In the genomic region with DNA sequence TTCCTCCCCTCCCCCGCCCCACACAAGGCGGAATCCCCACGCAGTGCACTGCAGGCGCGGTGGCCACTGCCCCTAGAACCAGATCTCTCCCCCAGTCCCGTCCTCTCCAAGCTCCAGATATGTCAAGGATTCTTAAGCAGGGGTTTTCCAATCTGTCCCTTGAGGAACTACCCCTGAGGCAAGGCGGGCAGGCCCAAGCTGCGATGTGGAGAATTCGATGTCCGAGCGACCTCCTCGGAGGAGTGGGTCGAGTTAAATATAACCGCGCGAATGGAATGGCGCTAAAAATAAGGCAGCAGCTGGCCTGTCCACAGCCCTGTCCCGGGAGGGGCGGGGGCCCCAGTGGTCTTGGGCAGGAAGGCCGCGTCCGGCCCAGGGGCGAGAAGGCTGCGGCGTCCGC, we compare ENCODE assay signal across 10 cellular contexts. TPM values are rescaled to one million over a fixed set of nuclear protein-coding genes. Genes with fewer than 3 reads are reported as not detected.
A peak's percentile ranks its signal among the peaks of the same experiment; 100 is the strongest.
DNase-seq lines count a peak whose midpoint lies in the region; ATAC-seq and TF ChIP-seq lines count a peak whose summit lies in the region.
"Had no signal": no experiment of that assay in that cellular context is flagged by ENCODE, and none has a peak within 500 bp of the region (broad histone marks: within the 10 kb centered on the region; RNA-seq: fewer than 3 reads in every experiment).

No MANE protein-coding gene starts in this region.

- H3K4me3 ChIP-seq in Jurkat, Clone E6-1 (ENCODE audit: low read length): peak overlapping the region; percentile 57; the same call in 1 of the 2 replicates
- H3K4me3 ChIP-seq in trophoblast cell (ENCODE audit: low read depth, low read length) (no peak overlapping the region), prostate gland (no peak overlapping the region)

- H2BK12ac ChIP-seq in trophoblast cell (ENCODE audit: low read length): no peak overlapping the region

- no peak overlapping the region for H4K8ac ChIP-seq in trophoblast cell (ENCODE audit: low read depth, low read length)

- no peak overlapping the region for H3K4ac ChIP-seq in trophoblast cell (ENCODE audit: low read depth, low read length)

- peaks cover 21% of the 10 kb centered on the region for H3K36me3 Mint-ChIP-seq in central memory CD8-positive, alpha-beta T cell (ENCODE audit: insufficient read depth)

- TF ChIP-seq CTCF in prostate gland (IDR thresholded peaks at IDR 0.05): no peak

- no peak for TF ChIP-seq POLR2A in prostate gland (IDR thresholded peaks at IDR 0.05)

- H3K4me2 ChIP-seq in trophoblast cell (ENCODE audit: low read length): peak overlapping the region; percentile 72

- peak overlapping the region; percentile 45 for H3K4me3 Mint-ChIP-seq in central memory CD8-positive, alpha-beta T cell

- H3K4me1 ChIP-seq in trophoblast cell (ENCODE audit: control insufficient read depth in 1 of 2, insufficient read depth in 2 of 2, low read length in 2 of 2) (peaks cover 0 to 4% of the 10 kb centered on the region in 2 experiments), prostate gland (replicated peaks) (peaks cover 6% of the 10 kb centered on the region)

- intact Hi-C loops in prostate gland (cut with DNase I): no loop called here

- H3K18ac ChIP-seq in trophoblast cell (ENCODE audit: low read length): no peak overlapping the region

- no peak overlapping the region for H4K12ac ChIP-seq in trophoblast cell (ENCODE audit: low read depth, low read length)

- H2AK5ac ChIP-seq in trophoblast cell (ENCODE audit: low read length): no peak overlapping the region

- H3K9me3 Mint-ChIP-seq in central memory CD8-positive, alpha-beta T cell: peaks cover 8% of the 10 kb centered on the region

- H4K91ac ChIP-seq in trophoblast cell (ENCODE audit: low read depth, low read length): no peak overlapping the region

- peaks cover 9% of the 10 kb centered on the region for H3K4me1 Mint-ChIP-seq in central memory CD8-positive, alpha-beta T cell

- no peak overlapping the region for H3K27ac ChIP-seq in trophoblast cell (ENCODE audit: low read depth, low read length)
- H3K27ac ChIP-seq in prostate gland: no peak overlapping the region

- H2BK120ac ChIP-seq in trophoblast cell (ENCODE audit: insufficient read depth, low read length, poor library complexity): no peak overlapping the region

- H3K27me3 ChIP-seq in trophoblast cell (ENCODE audit: insufficient read depth, low read length) (peaks cover 39% of the 10 kb centered on the region), prostate gland (replicated peaks; ENCODE audit: insufficient read depth) (peaks cover 43% of the 10 kb centered on the region)

- no peak for DNase-seq in Jurkat, Clone E6-1 (ENCODE audit: low read depth, low spot score)
- DNase-seq in central memory CD8-positive, alpha-beta T cell (ENCODE audit: low spot score in 2 of 2): no peak
- no peak for DNase-seq in trophoblast cell
- no peak for DNase-seq in SW480 (ENCODE audit: low spot score)
- no peak for DNase-seq in prostate gland (ENCODE audit: low spot score)
- DNase-seq in NCI-H510A treated with DMSO at 0.1 percent for 48 hours (lab: John Stamatoyannopoulos, UW): no peak
- DNase-seq: DND-41; effector CD4-positive, alpha-beta T cell had no signal

- no peak overlapping the region for H3K9ac ChIP-seq in trophoblast cell (ENCODE audit: low read length)

- no peaks in the 10 kb centered on the region for H3K9me3 ChIP-seq in trophoblast cell (ENCODE audit: insufficient read depth, low read depth, low read length)
- H3K9me3 ChIP-seq in prostate gland: no peaks in the 10 kb centered on the region

- no peak overlapping the region for H2BK5ac ChIP-seq in trophoblast cell (ENCODE audit: low read depth, low read length, poor library complexity)

- peaks cover 82% of the 10 kb centered on the region for H3K27me3 Mint-ChIP-seq in central memory CD8-positive, alpha-beta T cell

- peak overlapping the region; percentile 9 for H2AFZ ChIP-seq in trophoblast cell (ENCODE audit: insufficient read depth, low read length, poor library complexity)

- H3K27ac Mint-ChIP-seq in central memory CD8-positive, alpha-beta T cell (ENCODE audit: low read depth): no peak overlapping the region

- no peaks in the 10 kb centered on the region for H3K79me1 ChIP-seq in trophoblast cell (ENCODE audit: low read length)

- WGBS in trophoblast cell (ENCODE audit: extremely low coverage, insufficient coverage, insufficient read length): no CpG with 5 or more reads among the region's 26 CpGs
- 43% methylated on average over 26 of the region's 26 CpGs for WGBS in prostate gland

- no peak overlapping the region for H3K14ac ChIP-seq in trophoblast cell (ENCODE audit: low read length)

- H3K23ac ChIP-seq in trophoblast cell (ENCODE audit: low read length): no peak overlapping the region

- no peaks in the 10 kb centered on the region for H3K79me2 ChIP-seq in trophoblast cell (ENCODE audit: control insufficient read depth, insufficient read depth, low read length, poor library complexity)

- H3K36me3 ChIP-seq in trophoblast cell (ENCODE audit: control insufficient read depth in 1 of 2, insufficient read depth in 2 of 2, low read length in 2 of 2): no peaks in the 10 kb centered on the region
- H3K36me3 ChIP-seq in prostate gland: no peaks in the 10 kb centered on the region

- ATAC-seq in GM18909 (IDR thresholded peaks at IDR 0.05; ENCODE audit: poor library complexity, unreplicated experiment): peak; percentile 5
- ATAC-seq in central memory CD8-positive, alpha-beta T cell (replicated peaks; ENCODE audit: extremely low read depth, poor library complexity, severe bottlenecking): no peak

RNA-seq across cellular contexts. Expression of gene FOXD3, which starts 5.8 kb away (rescaled TPM):
- 3.7 TPM for polyA plus RNA-seq in Jurkat, Clone E6-1 (2012; ENCODE audit: insufficient read depth, insufficient read length)
- polyA plus RNA-seq in trophoblast cell (2013): not detected in 2 replicates
- total RNA-seq in prostate gland: 1 to 10 TPM in 1 of 2 donors, under 1 TPM in 1; 0.82 to 2.9 TPM
- total RNA-seq: T-helper 1 cell treated with Interleukin-12 subunit alpha and Interleukin-12 subunit beta and Interleukin-4 antibody, amounts not matched to agents 30 ng/mL and 1 ng/mL, for 36 hours had no signal

RNA-seq across cellular contexts. Expression of gene ALG6, which starts 50.9 kb away (rescaled TPM):
- polyA plus RNA-seq in Jurkat, Clone E6-1 (2012; ENCODE audit: insufficient read depth, insufficient read length): 32.0 TPM
- 7.3 and 7.6 TPM in 2 replicates for polyA plus RNA-seq in trophoblast cell (2013)
- total RNA-seq in prostate gland: 10 to 100 TPM; 10.2 to 17.6 TPM
